ENCODE assay signal across 8 cellular contexts in the genomic region with DNA sequence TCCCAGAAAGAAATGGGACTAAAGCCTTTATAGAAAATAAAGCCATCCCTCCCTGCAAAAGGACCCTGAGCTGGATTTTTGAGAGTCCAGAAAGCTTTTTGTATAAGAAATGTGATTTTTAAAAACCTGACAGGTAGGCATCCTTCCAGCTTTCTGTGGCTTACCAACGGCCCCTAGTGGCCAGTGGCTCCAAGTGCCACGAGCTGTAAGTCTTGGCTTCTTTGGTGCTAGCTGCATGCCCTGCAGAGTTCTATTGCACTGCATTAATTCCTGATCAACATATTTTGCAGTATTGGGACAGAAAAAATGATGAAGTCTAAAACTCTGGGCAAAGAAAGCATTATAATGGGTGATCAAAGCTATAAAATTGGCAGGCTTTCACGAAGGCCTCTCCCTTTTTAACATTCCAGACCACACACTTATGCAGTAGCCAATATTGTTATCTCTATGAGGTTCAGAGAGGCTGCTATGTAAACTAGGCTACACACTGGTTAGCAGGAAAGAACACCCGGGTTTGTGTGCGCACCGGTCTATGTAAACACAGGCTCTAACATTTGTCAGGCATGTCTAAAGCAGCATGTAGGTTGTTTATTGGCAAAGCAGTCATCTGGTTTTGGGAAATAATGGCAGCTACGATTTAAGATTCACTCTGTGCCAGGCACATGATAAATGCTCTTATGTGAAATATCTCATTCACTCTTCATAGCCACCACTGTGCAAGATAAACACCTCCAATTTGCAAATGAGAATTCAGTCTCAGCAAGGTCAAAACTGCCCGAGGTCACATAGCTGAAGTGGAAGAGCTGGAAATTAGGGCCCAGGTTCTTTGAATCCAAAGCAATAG. TPM values are rescaled to one million over a fixed set of nuclear protein-coding genes. Genes with fewer than 3 reads are reported as not detected.
DNase-seq lines count a peak whose midpoint lies in the region; ATAC-seq and TF ChIP-seq lines count a peak whose summit lies in the region.

No MANE protein-coding gene starts in this region.

- no peaks in the 10 kb centered on the region for H3K79me2 ChIP-seq in mesendoderm (ENCODE audit: control insufficient read depth, insufficient read depth, low read length)

- ATAC-seq in GM19468 (IDR thresholded peaks at IDR 0.05; ENCODE audit: extremely low read depth, unreplicated experiment) (peak; percentile 82), HG03521 (IDR thresholded peaks at IDR 0.05; ENCODE audit: unreplicated experiment) (peak; percentile 85), RWPE2 (ENCODE audit: low read depth) (peak; percentile 80)

- no peak overlapping the region for H3K56ac ChIP-seq in mesendoderm (ENCODE audit: low read length)

- H3K9me3 ChIP-seq in RWPE2 (ENCODE audit: severe bottlenecking): no peaks in the 10 kb centered on the region

- no peak overlapping the region for H2BK5ac ChIP-seq in mesendoderm (ENCODE audit: low read length)

- no peak overlapping the region for H3K23ac ChIP-seq in mesendoderm (ENCODE audit: low read length)

- peak; percentile 35 for DNase-seq in NCI-H1092 treated with DMSO at 0.1 percent for 48 hours (lab: John Stamatoyannopoulos, UW)
- no peak for DNase-seq in NCI-H1092 (lab: John Stamatoyannopoulos, UW)
- DNase-seq in RWPE2 (ENCODE audit: low spot score): no peak
- DNase-seq in coronary artery (ENCODE audit: low spot score): no peak
- peak; percentile 56 for DNase-seq in mesendoderm
- no peak for DNase-seq in activated gamma-delta T cell treated with Interleukin-2 at 50 U/mL for 16 hours

- H3K4me1 ChIP-seq in RWPE2 (ENCODE audit: insufficient read depth, poor library complexity, severe bottlenecking): no peaks in the 10 kb centered on the region
- no peaks in the 10 kb centered on the region for H3K4me1 ChIP-seq in mesendoderm (ENCODE audit: control insufficient read depth, low read depth, low read length)

- no peak overlapping the region for H3K4me2 ChIP-seq in mesendoderm (ENCODE audit: low read length)

- H3K4me3 ChIP-seq in RWPE2 (ENCODE audit: severe bottlenecking) (no peak overlapping the region), coronary artery (no peak overlapping the region), mesendoderm (ENCODE audit: low read length) (no peak overlapping the region)

- no peak overlapping the region for H3K27ac ChIP-seq in RWPE2 (ENCODE audit: poor library complexity, severe bottlenecking)
- H3K27ac ChIP-seq in coronary artery: no peak overlapping the region
- no peak overlapping the region for H3K27ac ChIP-seq in mesendoderm (ENCODE audit: low read depth, low read length)

- H3K4ac ChIP-seq in mesendoderm (ENCODE audit: low read depth, low read length): no peak overlapping the region

- no peak overlapping the region for H4K5ac ChIP-seq in mesendoderm (ENCODE audit: low read length)

- H2BK120ac ChIP-seq in mesendoderm (ENCODE audit: low read depth, low read length): no peak overlapping the region

- TF ChIP-seq CTCF in RWPE2 (IDR thresholded peaks at IDR 0.05; ENCODE audit: poor library complexity, severe bottlenecking) (peak; percentile 93), coronary artery (IDR thresholded peaks at IDR 0.05) (peak; percentile 77)

- H4K8ac ChIP-seq in mesendoderm (ENCODE audit: low read depth, low read length): no peak overlapping the region

- H3K9ac ChIP-seq in mesendoderm (ENCODE audit: low read length): no peak overlapping the region

- no peaks in the 10 kb centered on the region for H3K79me1 ChIP-seq in mesendoderm (ENCODE audit: low read length)

- H3K36me3 ChIP-seq in RWPE2 (ENCODE audit: low read depth) (no peaks in the 10 kb centered on the region), mesendoderm (ENCODE audit: control insufficient read depth, insufficient read depth, low read length) (no peaks in the 10 kb centered on the region)

- no peak overlapping the region for H2AK5ac ChIP-seq in mesendoderm (ENCODE audit: low read length)

- no peak overlapping the region for H2BK15ac ChIP-seq in mesendoderm (replicated peaks; ENCODE audit: low read depth)

- no peak overlapping the region for H3K18ac ChIP-seq in mesendoderm (ENCODE audit: low read length)

- no CpG with 5 or more reads among the region's 8 CpGs for WGBS in mesendoderm (ENCODE audit: extremely low coverage, insufficient coverage, low lambda C conversion rate)

- H3K27me3 ChIP-seq in RWPE2 (ENCODE audit: insufficient read depth, poor library complexity, severe bottlenecking): no peaks in the 10 kb centered on the region
- H3K27me3 ChIP-seq in mesendoderm (ENCODE audit: insufficient read depth, low read length, poor library complexity): no peaks in the 10 kb centered on the region

RNA-seq across cellular contexts. Expression of a gene that starts 55.2 kb away (rescaled TPM):
- polyA plus RNA-seq in mesendoderm (2013, experiment 1 of 2): 0.15 TPM
- polyA plus RNA-seq in mesendoderm (2013, experiment 2 of 2): 0.08 TPM

Comparison
In these comparisons a context has a peak if more than half of its experiments do, and no peak if none do; other contexts are left out.
1. DNase-seq: peak in NCI-H1092 treated with DMSO at 0.1 percent for 48 hours (single experiment) and mesendoderm (single experiment); none in NCI-H1092 (single experiment), RWPE2 (single experiment), coronary artery (single experiment) and activated gamma-delta T cell treated with Interleukin-2 at 50 U/mL for 16 hours (single experiment).
2. Peak in every context shown above with its lines, with median percentiles within 50 percentile points of each other: ATAC-seq.